ENCODE assay signal across 26 cellular contexts in genomic region chr9:30964332-30964731, GRCh38.
"Had no signal": no experiment of that assay in that cellular context is flagged by ENCODE, and none has a peak within 500 bp of the region (broad histone marks: within the 10 kb centered on the region; RNA-seq: fewer than 3 reads in every experiment).

No MANE protein-coding gene starts in this region.

- ATAC-seq: stimulated activated effector memory CD8-positive, alpha-beta T cell treated with anti-CD3 and anti-CD28 coated beads, Interleukin-12 subunit alpha, Interleukin-12 subunit beta, amount 100 ng/mL, for 72 hours; stimulated activated memory B cell treated with anti-CD40 and anti-IgM and Interleukin-4, amounts not matched to agents 10 μg/mL and 1 μg/mL and 100 μg/mL, for 72 hours; stimulated activated naive B cell treated with anti-CD40 and anti-IgM and Interleukin-4, amounts not matched to agents 10 μg/mL and 1 μg/mL and 100 μg/mL, for 72 hours; stimulated activated naive CD8-positive, alpha-beta T cell treated with anti-CD3 and anti-CD28 coated beads, Interleukin-15, amount 100 ng/mL, for 72 hours; stimulated activated naive CD8-positive, alpha-beta T cell treated with anti-CD3 and anti-CD28 coated beads, Interleukin-15, Interleukin-2, amounts not matched to agents 100 U/mL and 50 U/mL, for 24 hours; upper lobe of right lung had no signal

- H3K4me1 ChIP-seq: stomach, suprapubic skin, testis, thyroid gland, tibial artery, tibial nerve, transverse colon, upper lobe of left lung, upper lobe of right lung, uterus, vagina had no signal

- H3K4me3 ChIP-seq: stomach, suprapubic skin, testis, thoracic aorta, thyroid gland, tibial artery, tibial nerve, transverse colon, upper lobe of left lung, upper lobe of right lung, uterus, vagina had no signal

- DNase-seq: stimulated activated CD4-positive, alpha-beta T cell treated with anti-CD3 and anti-CD28 coated beads, Interleukin-2, amount 100 ng/mL, for 48 hours; stimulated activated CD4-positive, alpha-beta T cell treated with anti-CD3 and anti-CD28 coated beads, Interleukin-4, amount 100 ng/mL, for 1 hour; stimulated activated CD4-positive, alpha-beta T cell treated with anti-CD3 and anti-CD28 coated beads, Interleukin-4, amount 100 ng/mL, for 24 hours; stimulated activated CD4-positive, alpha-beta T cell treated with anti-CD3 and anti-CD28 coated beads, Interleukin-4, amount 100 ng/mL, for 4 hours; stimulated activated CD8-positive, alpha-beta memory T cell treated with anti-CD3 and anti-CD28 coated beads, Interleukin-4, amount 100 ng/mL, for 48 hours; stimulated activated naive B cell treated with anti-CD40 and anti-IgM and Interleukin-4, amounts not matched to agents 10 μg/mL and 1 μg/mL and 100 μg/mL, for 72 hours; stimulated activated naive CD4-positive, alpha-beta T cell; stimulated activated naive CD4-positive, alpha-beta T cell treated with Interleukin-2 at 50 U/mL for 16 hours; stimulated activated naive CD8-positive, alpha-beta T cell treated with anti-CD3 and anti-CD28 coated beads, Interleukin-15, amount 100 ng/mL, for 72 hours; stimulated activated naive CD8-positive, alpha-beta T cell treated with anti-CD3 and anti-CD28 coated beads, Interleukin-15, Interleukin-2, amounts not matched to agents 100 U/mL and 50 U/mL, for 24 hours; stomach; substantia nigra; testis; thyroid gland; tibial artery; transverse colon; trophoblast cell; upper lobe of left lung; upper lobe of right lung; uterus had no signal

- H3K27ac ChIP-seq: stomach, suprapubic skin, testis, thoracic aorta, thyroid gland, tibial artery, tibial nerve, transverse colon, upper lobe of left lung, upper lobe of right lung, uterus, vagina had no signal

- H3K36me3 ChIP-seq: stomach, suprapubic skin, thoracic aorta, thyroid gland, tibial artery, tibial nerve, transverse colon, upper lobe of left lung, upper lobe of right lung, uterus, vagina had no signal

- H3K9me3 ChIP-seq: stomach, suprapubic skin, testis, thoracic aorta, thyroid gland, tibial artery, transverse colon, upper lobe of left lung, upper lobe of right lung, vagina had no signal

- H3K27me3 ChIP-seq: stomach, suprapubic skin, testis, thyroid gland, tibial artery, tibial nerve, transverse colon, upper lobe of left lung, upper lobe of right lung, uterus, vagina had no signal
